ENCODE assay signal across 8 cellular contexts in genomic region chr15:27762471-27762870, GRCh38.
"Had no signal": no experiment of that assay in that cellular context is flagged by ENCODE, and none has a peak within 500 bp of the region (broad histone marks: within the 10 kb centered on the region; RNA-seq: fewer than 3 reads in every experiment).

No MANE protein-coding gene starts in this region.

- H3K27ac ChIP-seq: HL-60 had no signal

- H3K4me3 Mint-ChIP-seq: GM23338, HFFc6 had no signal

- H3K4me2 ChIP-seq: GM23338 had no signal

- H3K36me3 ChIP-seq: HAP-1 had no signal

- H3K27ac Mint-ChIP-seq: GM23338, HFFc6 had no signal

- DNase-seq: H7, HFFc6, IMR-90 had no signal

- H3K4me3 ChIP-seq: GM23338, HAP-1, K562 had no signal

- H3K4me1 ChIP-seq: HAP-1 had no signal

- H2AFZ ChIP-seq: GM23338 had no signal

- H3K9me3 ChIP-seq: HAP-1 had no signal

- ATAC-seq: GM23338, HCT116, K562 had no signal
